ENCODE assay signal across 8 cellular contexts in the genomic region with DNA sequence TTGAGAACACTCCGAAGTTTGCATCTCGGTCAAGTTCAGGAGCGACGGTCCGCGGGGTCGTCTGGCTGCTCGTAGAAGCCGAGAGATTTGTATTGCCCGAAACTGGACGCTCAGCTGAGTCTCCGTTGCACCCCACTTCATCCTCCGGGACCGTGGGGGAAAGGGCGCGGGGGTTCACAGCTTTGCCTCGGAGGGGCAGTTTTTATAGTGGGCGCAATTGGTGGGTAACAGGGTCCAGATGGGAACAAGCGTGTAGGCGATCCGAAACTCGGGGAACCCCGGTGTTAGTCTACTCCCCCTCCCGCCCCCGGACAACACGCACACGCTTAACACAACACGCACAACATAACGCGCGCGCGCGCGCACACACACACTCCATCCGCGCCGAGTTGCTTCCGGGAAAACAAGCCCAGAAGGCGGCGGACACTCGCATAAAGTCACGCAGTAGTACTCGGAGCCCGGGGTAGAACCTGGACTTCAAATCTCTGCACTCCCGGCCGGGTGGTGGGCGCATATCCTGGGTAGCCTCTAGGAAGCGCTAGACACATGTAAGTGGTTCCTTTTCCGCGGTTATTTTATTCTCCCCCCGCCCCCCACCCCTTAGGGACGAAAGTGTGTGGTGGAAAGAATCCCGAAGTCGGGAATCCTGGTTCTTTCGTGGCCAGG. TPM values are rescaled to one million over a fixed set of nuclear protein-coding genes. Genes with fewer than 3 reads are reported as not detected.
DNase-seq lines count a peak whose midpoint lies in the region; ATAC-seq, FAIRE-seq and TF ChIP-seq lines count a peak whose summit lies in the region.

No MANE protein-coding gene starts in this region.

- no peaks in the 10 kb centered on the region for H3K27me3 ChIP-seq in vagina

- intact Hi-C loops in vagina (cut with DNase I) = loop anchor here (1.0 to 10.0 kb wide), 5 partner anchors 30 to 917 kb away; no protein-coding TSS in a partner anchor

- TF ChIP-seq CTCF in vagina (IDR thresholded peaks at IDR 0.05) = peak in 2 of 3 experiments; percentile 49 to 51

- H3K4me1 ChIP-seq in vagina = peaks cover 36% of the 10 kb centered on the region

- peak; percentile 34 for FAIRE-seq in A204.1 (lab: Jason Lieb, UNC)

- H3K27ac ChIP-seq in vagina = peak overlapping the region; percentile 100

- H3K4me3 ChIP-seq in vagina = peak overlapping the region; percentile 81 to 98

- peak; percentile 10 for ATAC-seq in GM18868 (IDR thresholded peaks at IDR 0.05; ENCODE audit: unreplicated experiment)

- H3K36me3 ChIP-seq in vagina = peaks cover 0 to 9% of the 10 kb centered on the region in 2 donors

- H3K9me3 ChIP-seq in vagina = no peaks in the 10 kb centered on the region

- DNase-seq in NCI-H1930 (lab: John Stamatoyannopoulos, UW) = peak; percentile 46 to 68
- peak; percentile 82 for DNase-seq in T-helper 9 cell
- DNase-seq in astrocyte of the hippocampus (ENCODE audit: low read depth, low spot score) = peak; percentile 95
- DNase-seq in hippocampal formation (lab: John Stamatoyannopoulos, UW) = peak; percentile 80
- peak; percentile 86 for DNase-seq in renal cortical epithelial cell (ENCODE audit: low read depth)
- peak in 1 of 2 donors; percentile 97 for DNase-seq in vagina (ENCODE audit: extremely low spot score in 2 of 2)

- TF ChIP-seq POLR2A in vagina (IDR thresholded peaks at IDR 0.05) = peak in 1 of 2 donors; percentile 44

RNA-seq across cellular contexts. Expression of gene JUN, which starts 1.0 kb away (rescaled TPM):
- total RNA-seq in renal cortical epithelial cell (104 and 154 TPM in 2 replicates), vagina (275 TPM)
